ENCODE assay signal across 17 cellular contexts in the genomic region with DNA sequence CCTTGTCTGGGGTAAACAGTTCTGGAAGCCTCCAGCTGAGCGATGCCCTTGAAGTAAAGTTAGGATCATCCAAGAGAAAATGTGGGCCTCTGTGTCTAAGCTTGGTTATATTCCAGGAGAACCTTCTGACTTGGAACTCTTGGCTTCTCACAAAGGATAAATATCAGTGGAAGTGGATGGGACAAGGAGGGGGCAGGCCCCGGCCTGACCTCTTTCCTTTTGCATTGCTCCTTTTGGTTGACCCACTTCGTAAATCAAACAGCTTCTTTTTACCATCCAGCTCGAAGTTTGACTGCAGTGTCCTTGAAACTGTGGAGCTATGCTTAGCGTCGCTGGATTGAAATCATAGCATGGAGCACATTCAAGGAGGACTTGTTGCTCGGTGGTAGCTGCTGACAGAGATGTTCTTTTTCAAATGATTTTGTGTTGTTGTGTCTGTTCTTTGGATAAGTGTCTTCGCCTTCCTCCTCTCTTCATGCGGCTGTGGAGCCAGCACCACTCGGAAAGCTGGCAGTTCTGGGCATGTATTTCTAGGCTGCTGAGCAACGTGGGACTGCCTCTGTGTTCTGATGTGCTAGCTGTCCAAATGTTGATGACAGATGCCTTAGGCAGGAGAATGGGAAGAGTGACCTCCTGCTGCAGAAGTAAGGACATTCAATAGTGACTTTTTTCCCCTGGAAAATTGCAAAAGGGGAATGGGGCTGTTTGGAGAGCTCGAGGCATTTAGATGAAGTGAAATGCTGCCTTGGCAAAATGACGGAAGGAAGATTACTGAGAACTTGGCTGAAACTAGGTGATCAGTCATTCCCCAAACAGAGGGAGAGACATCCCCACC. TPM values are rescaled to one million over a fixed set of nuclear protein-coding genes. Genes with fewer than 3 reads are reported as not detected.
DNase-seq lines count a peak whose midpoint lies in the region; ATAC-seq and TF ChIP-seq lines count a peak whose summit lies in the region.
"Had no signal": no experiment of that assay in that cellular context is flagged by ENCODE, and none has a peak within 500 bp of the region (broad histone marks: within the 10 kb centered on the region; RNA-seq: fewer than 3 reads in every experiment).

No MANE protein-coding gene starts in this region.

- H3K27me3 Mint-ChIP-seq in endothelial cell (ENCODE audit: unreplicated experiment) = peaks cover 4% of the 10 kb centered on the region
- H3K27me3 Mint-ChIP-seq in CD8-positive, alpha-beta T cell (ENCODE audit: low read depth) = no peaks in the 10 kb centered on the region
- H3K27me3 Mint-ChIP-seq: activated naive CD4-positive, alpha-beta T cell treated with anti-CD3 and anti-CD28 coated beads, Interleukin-2, amount 50 U/mL, for 24 hours; natural killer cell treated with Interleukin-12 subunit alpha and Interleukin-12 subunit beta and Interleukin-15 and Interleukin-18, amount 100 ng/mL, for 72 hours; stimulated activated naive CD8-positive, alpha-beta T cell treated with anti-CD3 and anti-CD28 coated beads, Interleukin-15, amount 100 ng/mL, for 72 hours had no signal

- H3K27ac Mint-ChIP-seq in endothelial cell (ENCODE audit: unreplicated experiment) = peak overlapping the region; percentile 55
- no peak overlapping the region for H3K27ac Mint-ChIP-seq in CD8-positive, alpha-beta T cell
- H3K27ac Mint-ChIP-seq: activated naive CD4-positive, alpha-beta T cell treated with anti-CD3 and anti-CD28 coated beads, Interleukin-2, amount 50 U/mL, for 24 hours; natural killer cell treated with Interleukin-12 subunit alpha and Interleukin-12 subunit beta and Interleukin-15 and Interleukin-18, amount 100 ng/mL, for 72 hours; stimulated activated naive CD8-positive, alpha-beta T cell treated with anti-CD3 and anti-CD28 coated beads, Interleukin-15, amount 100 ng/mL, for 72 hours; T-helper 1 cell treated with Interleukin-12 subunit alpha and Interleukin-12 subunit beta and Interleukin-4 antibody, amounts not matched to agents 30 μg/mL and 1 μg/mL, for 36 hours had no signal

- WGBS in mesodermal cell (ENCODE audit: insufficient coverage in 2 of 2), 2 experiments = 86 to 87% methylated on average over 10 of the region's 13 CpGs

- peak overlapping the region; percentile 96 for H3K27ac ChIP-seq in WERI-Rb-1
- peak overlapping the region; percentile 32 for H3K27ac ChIP-seq in mesodermal cell (ENCODE audit: low read depth, low read length, severe bottlenecking)
- no peak overlapping the region for H3K27ac ChIP-seq in CD8-positive, alpha-beta T cell (ENCODE audit: low read depth, low read length)
- H3K27ac ChIP-seq: BLaER1 treated with 17β-estradiol and CSF1 and Interleukin-3, amounts not matched to agents 10 nM and 100 nM had no signal

- H3K4me1 Mint-ChIP-seq in endothelial cell (ENCODE audit: unreplicated experiment) = peaks cover 50% of the 10 kb centered on the region
- H3K4me1 Mint-ChIP-seq in CD8-positive, alpha-beta T cell (ENCODE audit: low read depth) = peaks cover 68% of the 10 kb centered on the region

- peaks cover 30% of the 10 kb centered on the region for H3K4me1 ChIP-seq in mesodermal cell (ENCODE audit: control insufficient read depth, insufficient read depth, low read length, poor library complexity, severe bottlenecking)
- peaks cover 40% of the 10 kb centered on the region for H3K4me1 ChIP-seq in CD8-positive, alpha-beta T cell (ENCODE audit: insufficient read depth, low read length)

- peaks cover 16% of the 10 kb centered on the region for H3K36me3 Mint-ChIP-seq in endothelial cell (ENCODE audit: low read depth, unreplicated experiment)
- H3K36me3 Mint-ChIP-seq in CD8-positive, alpha-beta T cell = peaks cover 14% of the 10 kb centered on the region

- no peak for TF ChIP-seq CTCF in WERI-Rb-1 (IDR thresholded peaks at IDR 0.05; ENCODE audit: low read depth, low read length)
- TF ChIP-seq CTCF in endothelial cell (IDR thresholded peaks at IDR 0.05; ENCODE audit: unreplicated experiment) = no peak
- TF ChIP-seq CTCF in CD8-positive, alpha-beta T cell (IDR thresholded peaks at IDR 0.05) = no peak

- intact Hi-C loops in CD8-positive, alpha-beta T cell (cut with DNase I, micrococcal nuclease) = no loop called here

- H3K9me3 Mint-ChIP-seq in endothelial cell (ENCODE audit: unreplicated experiment) = no peaks in the 10 kb centered on the region
- H3K9me3 Mint-ChIP-seq in CD8-positive, alpha-beta T cell = no peaks in the 10 kb centered on the region
- H3K9me3 Mint-ChIP-seq: activated naive CD4-positive, alpha-beta T cell treated with anti-CD3 and anti-CD28 coated beads, Interleukin-2, amount 50 U/mL, for 24 hours; natural killer cell treated with Interleukin-12 subunit alpha and Interleukin-12 subunit beta and Interleukin-15 and Interleukin-18, amount 100 ng/mL, for 72 hours; stimulated activated naive CD8-positive, alpha-beta T cell treated with anti-CD3 and anti-CD28 coated beads, Interleukin-15, amount 100 ng/mL, for 72 hours; T-helper 1 cell treated with Interleukin-12 subunit alpha and Interleukin-12 subunit beta and Interleukin-4 antibody, amounts not matched to agents 30 μg/mL and 1 μg/mL, for 36 hours had no signal

- H3K4me3 ChIP-seq in WERI-Rb-1 (ENCODE audit: low read depth, low read length) (no peak overlapping the region), mesodermal cell (ENCODE audit: extremely low read depth, insufficient read depth, low read length, poor library complexity, severe bottlenecking) (no peak overlapping the region)
- H3K4me3 ChIP-seq in CD8-positive, alpha-beta T cell (ENCODE audit: low read depth, low read length) = no peak overlapping the region
- H3K4me3 ChIP-seq: BLaER1 treated with 17β-estradiol and CSF1 and Interleukin-3, amounts not matched to agents 10 nM and 100 nM had no signal

- CTCF ChIA-PET in CD8-positive, alpha-beta T cell (lab: Charles Lee) = interaction anchor here (1.2 kb wide), 1 partner anchor 128 kb away, joined by 3 read pairs; a partner anchor contains a TSS

- H3K36me3 ChIP-seq in WERI-Rb-1 (peaks cover 68% of the 10 kb centered on the region), mesodermal cell (ENCODE audit: control insufficient read depth, insufficient read depth, low read length) (peaks cover 35% of the 10 kb centered on the region)
- no peaks in the 10 kb centered on the region for H3K36me3 ChIP-seq in CD8-positive, alpha-beta T cell (ENCODE audit: insufficient read depth, low read length)

- peak overlapping the region; percentile 23 for H3K4me3 Mint-ChIP-seq in endothelial cell (ENCODE audit: unreplicated experiment)
- no peak overlapping the region for H3K4me3 Mint-ChIP-seq in CD8-positive, alpha-beta T cell
- H3K4me3 Mint-ChIP-seq: activated naive CD4-positive, alpha-beta T cell treated with anti-CD3 and anti-CD28 coated beads, Interleukin-2, amount 50 U/mL, for 24 hours; natural killer cell treated with Interleukin-12 subunit alpha and Interleukin-12 subunit beta and Interleukin-15 and Interleukin-18, amount 100 ng/mL, for 72 hours; stimulated activated naive CD8-positive, alpha-beta T cell treated with anti-CD3 and anti-CD28 coated beads, Interleukin-15, amount 100 ng/mL, for 72 hours; T-helper 1 cell treated with Interleukin-12 subunit alpha and Interleukin-12 subunit beta and Interleukin-4 antibody, amounts not matched to agents 30 μg/mL and 1 μg/mL, for 36 hours had no signal

- no peaks in the 10 kb centered on the region for H3K9me3 ChIP-seq in WERI-Rb-1 (ENCODE audit: severe bottlenecking)
- no peaks in the 10 kb centered on the region for H3K9me3 ChIP-seq in mesodermal cell (ENCODE audit: control insufficient read depth, low read length)
- H3K9me3 ChIP-seq in CD8-positive, alpha-beta T cell (ENCODE audit: low read length) = no peaks in the 10 kb centered on the region
- H3K9me3 ChIP-seq: BLaER1 treated with 17β-estradiol and CSF1 and Interleukin-3, amounts not matched to agents 10 nM and 100 nM had no signal

- ATAC-seq in GM19023 (IDR thresholded peaks at IDR 0.05; ENCODE audit: unreplicated experiment) = no peak
- no peak for ATAC-seq in CD8-positive, alpha-beta T cell
- ATAC-seq: natural killer cell treated with Interleukin-12 subunit alpha and Interleukin-12 subunit beta and Interleukin-15 and Interleukin-18, amount 100 ng/mL, for 72 hours; stimulated activated naive CD8-positive, alpha-beta T cell treated with anti-CD3 and anti-CD28 coated beads, Interleukin-15, amount 100 ng/mL, for 72 hours had no signal

- H3K27me3 ChIP-seq in WERI-Rb-1 (ENCODE audit: insufficient read depth, low read depth, severe bottlenecking) = no peaks in the 10 kb centered on the region
- H3K27me3 ChIP-seq in CD8-positive, alpha-beta T cell (ENCODE audit: insufficient read depth, low read length) = no peaks in the 10 kb centered on the region
- H3K27me3 ChIP-seq: BLaER1 treated with 17β-estradiol and CSF1 and Interleukin-3, amounts not matched to agents 10 nM and 100 nM had no signal

- POLR2A ChIA-PET in CD8-positive, alpha-beta T cell (lab: Charles Lee) = interaction anchor here (0.7 kb wide), 1 partner anchor 12 kb away, joined by 5 read pairs; no protein-coding TSS in a partner anchor

- DNase-seq in WERI-Rb-1 (no peak), endothelial cell (ENCODE audit: low spot score) (no peak), superior temporal gyrus (ENCODE audit: extremely low spot score) (peak; percentile 68), ecto neural progenitor cell (ENCODE audit: low spot score) (no peak)
- no peak for DNase-seq in CD8-positive, alpha-beta T cell
- DNase-seq: activated CD4-positive, alpha-beta T cell treated with anti-CD3 and anti-CD28 coated beads for 1 hour; central memory CD4-positive, alpha-beta T cell; NCI-H187 treated with DMSO at 0.1 percent for 48 hours; NCI-H748 treated with DMSO at 0.1 percent for 48 hours; small intestine; stimulated activated naive CD8-positive, alpha-beta T cell treated with anti-CD3 and anti-CD28 coated beads, Interleukin-15, amount 100 ng/mL, for 72 hours had no signal

RNA-seq across cellular contexts. Expression of a gene that starts 4.5 kb away (rescaled TPM):
- 176 TPM for total RNA-seq in endothelial cell (ENCODE audit: unreplicated experiment)
- polyA plus RNA-seq in mesodermal cell (2013, experiment 1 of 2) = 60.0 TPM
- 47.7 TPM for polyA plus RNA-seq in mesodermal cell (2013, experiment 2 of 2)
- total RNA-seq in CD8-positive, alpha-beta T cell = 10 to 100 TPM; 85.9 to 86.0 TPM

RNA-seq across cellular contexts. Expression of a gene that starts 30.7 kb away (rescaled TPM):
- total RNA-seq in endothelial cell (ENCODE audit: unreplicated experiment) = 86.5 TPM
- 37.8 TPM for polyA plus RNA-seq in mesodermal cell (2013, experiment 1 of 2)
- 39.4 TPM for polyA plus RNA-seq in mesodermal cell (2013, experiment 2 of 2)
- total RNA-seq in CD8-positive, alpha-beta T cell = 10 to 100 TPM; 14.3 to 15.7 TPM

RNA-seq across cellular contexts. Expression of a gene that starts 41.7 kb away (rescaled TPM):
- 185 TPM for total RNA-seq in endothelial cell (ENCODE audit: unreplicated experiment)
- polyA plus RNA-seq in mesodermal cell (2013, experiment 1 of 2) = 260 TPM
- 235 TPM for polyA plus RNA-seq in mesodermal cell (2013, experiment 2 of 2)
- 10 to 100 TPM; 54.9 to 62.6 TPM for total RNA-seq in CD8-positive, alpha-beta T cell

RNA-seq across cellular contexts. Expression of a gene that starts 48.9 kb away (rescaled TPM):
- not detected for total RNA-seq in endothelial cell (ENCODE audit: unreplicated experiment)
- not detected for polyA plus RNA-seq in mesodermal cell (2013, experiment 1 of 2)
- polyA plus RNA-seq in mesodermal cell (2013, experiment 2 of 2) = not detected
- under 1 TPM in 1 of 2 experiments, not detected in 1; 0.33 TPM for total RNA-seq in CD8-positive, alpha-beta T cell
